ENCODE assay signal across 1 cellular context in the genomic region with DNA sequence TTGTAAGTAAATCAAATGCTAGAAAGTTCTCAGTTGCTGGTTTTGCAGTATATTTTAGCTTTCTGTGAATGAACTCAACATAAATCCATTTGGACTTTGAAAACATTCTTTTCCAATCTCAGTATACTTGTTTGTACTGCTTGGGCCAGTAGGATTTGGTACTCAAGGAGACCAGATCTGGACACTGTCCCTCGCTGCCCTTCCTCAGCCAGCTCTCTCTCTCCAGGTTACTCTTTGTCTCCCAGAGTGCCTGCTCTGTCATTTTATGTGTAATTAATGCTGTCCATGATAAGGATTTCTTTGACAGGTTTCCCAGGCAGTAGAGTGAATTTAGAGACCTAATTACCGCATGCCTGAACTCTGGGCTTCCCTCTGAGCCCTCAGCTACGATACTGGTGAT.
TF ChIP-seq lines count a peak whose summit lies in the region.

No MANE protein-coding gene starts in this region.

TF ChIP-seq in IMR-90, 13 proteins besides CTCF, POLR2A, EP300 and RAD21 (continued from another document):
- TF ChIP-seq BHLHE40 (IDR thresholded peaks at IDR 0.05; ENCODE audit: low read depth, low read length) = no peak
- no peak for TF ChIP-seq CEBPB (IDR thresholded peaks at IDR 0.05; ENCODE audit: low read depth, low read length)
- no peak for TF ChIP-seq FOS (IDR thresholded peaks at IDR 0.05; ENCODE audit: low read depth, low read length)
- TF ChIP-seq, protein P1, sequence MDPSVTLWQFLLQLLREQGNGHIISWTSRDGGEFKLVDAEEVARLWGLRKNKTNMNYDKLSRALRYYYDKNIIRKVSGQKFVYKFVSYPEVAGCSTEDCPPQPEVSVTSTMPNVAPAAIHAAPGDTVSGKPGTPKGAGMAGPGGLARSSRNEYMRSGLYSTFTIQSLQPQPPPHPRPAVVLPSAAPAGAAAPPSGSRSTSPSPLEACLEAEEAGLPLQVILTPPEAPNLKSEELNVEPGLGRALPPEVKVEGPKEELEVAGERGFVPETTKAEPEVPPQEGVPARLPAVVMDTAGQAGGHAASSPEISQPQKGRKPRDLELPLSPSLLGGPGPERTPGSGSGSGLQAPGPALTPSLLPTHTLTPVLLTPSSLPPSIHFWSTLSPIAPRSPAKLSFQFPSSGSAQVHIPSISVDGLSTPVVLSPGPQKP (IDR thresholded peaks at IDR 0.05; ENCODE audit: borderline replicate concordance, low read depth, low read length) = no peak
- TF ChIP-seq, protein P2, sequence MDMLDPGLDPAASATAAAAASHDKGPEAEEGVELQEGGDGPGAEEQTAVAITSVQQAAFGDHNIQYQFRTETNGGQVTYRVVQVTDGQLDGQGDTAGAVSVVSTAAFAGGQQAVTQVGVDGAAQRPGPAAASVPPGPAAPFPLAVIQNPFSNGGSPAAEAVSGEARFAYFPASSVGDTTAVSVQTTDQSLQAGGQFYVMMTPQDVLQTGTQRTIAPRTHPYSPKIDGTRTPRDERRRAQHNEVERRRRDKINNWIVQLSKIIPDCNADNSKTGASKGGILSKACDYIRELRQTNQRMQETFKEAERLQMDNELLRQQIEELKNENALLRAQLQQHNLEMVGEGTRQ (IDR thresholded peaks at IDR 0.05; ENCODE audit: low read depth, low read length) = no peak
- no peak for TF ChIP-seq MAFK (IDR thresholded peaks at IDR 0.05; ENCODE audit: low read depth, low read length)
